ENCODE assay signal across 8 cellular contexts in genomic region chr19:19203012-19203856, GRCh38. TPM values are rescaled to one million over a fixed set of nuclear protein-coding genes. Genes with fewer than 3 reads are reported as not detected.
A peak's percentile ranks its signal among the peaks of the same experiment; 100 is the strongest.
DNase-seq lines count a peak whose midpoint lies in the region; TF ChIP-seq lines count a peak whose summit lies in the region.

Gene NR2C2AP (minus strand): TSS chr19:19203414. CDS start chr19:19203060, 354 bp downstream.

- TF ChIP-seq POLR2A in NB4 (IDR thresholded peaks at IDR 0.05; ENCODE audit: extremely low read depth, insufficient read length): peak; percentile 36

- peaks cover 6% of the 10 kb centered on the region for H3K36me3 ChIP-seq in H7 (replicated peaks; ENCODE audit: control insufficient read depth, insufficient read depth, low read length)
- H3K36me3 ChIP-seq in SK-N-SH (replicated peaks in 1 of 2; ENCODE audit: control insufficient read depth in 1 of 2, insufficient read depth in 2 of 2, low read length in 1 of 2): peaks cover 0 to 23% of the 10 kb centered on the region in 2 experiments
- H3K36me3 ChIP-seq in neutrophil: peaks cover 31% of the 10 kb centered on the region

- H3K9me3 Mint-ChIP-seq in activated naive CD4-positive, alpha-beta T cell treated with anti-CD3 and anti-CD28 coated beads, Interleukin-2, amount 10 ng/mL, durations not matched to agents 7 days and 5 days: peaks cover 12% of the 10 kb centered on the region

- H3K4me2 ChIP-seq in SK-N-SH: peak within 1 kb of the TSS; percentile 93

- peaks cover 0 to 11% of the 10 kb centered on the region in 2 experiments; a peak in 1 of 4 replicates for H3K4me1 ChIP-seq in SK-N-SH (ENCODE audit: control insufficient read depth in 1 of 2, insufficient read depth in 2 of 2, low read depth in 1 of 2, low read length in 1 of 2)
- H3K4me1 ChIP-seq in neutrophil (ENCODE audit: control insufficient read depth in 1 of 2, insufficient read depth in 1 of 2, low read depth in 1 of 2, low read length in 1 of 2): peaks cover 8 to 13% of the 10 kb centered on the region in 2 experiments

- H3K79me2 ChIP-seq in SK-N-SH (ENCODE audit: insufficient read depth): peaks cover 21% of the 10 kb centered on the region; the same call in 1 of the 2 replicates

- POLR2A ChIA-PET in SK-N-SH (lab: Yijun Ruan, JAX): interaction anchor here (0.6 to 1.7 kb wide), 4 partner anchors 9 to 105 kb away, joined by 3 to 10 read pairs (median 4); partner anchors contain the start of genes BORCS8, NCAN and RFXANK

- peak within 1 kb of the TSS; percentile 90 for H3K27ac Mint-ChIP-seq in activated naive CD4-positive, alpha-beta T cell treated with anti-CD3 and anti-CD28 coated beads, Interleukin-2, amount 10 ng/mL, durations not matched to agents 7 days and 5 days

- peaks cover 20% of the 10 kb centered on the region for H3K27me3 Mint-ChIP-seq in activated naive CD4-positive, alpha-beta T cell treated with anti-CD3 and anti-CD28 coated beads, Interleukin-2, amount 10 ng/mL, durations not matched to agents 7 days and 5 days

- TF ChIP-seq CTCF in NB4 (IDR thresholded peaks at IDR 0.05; ENCODE audit: low read depth, low read length) (no peak), SK-N-SH (IDR thresholded peaks at IDR 0.05) (no peak), neutrophil (IDR thresholded peaks at IDR 0.05) (peak; percentile 40)

- H4K20me1 ChIP-seq in SK-N-SH (ENCODE audit: insufficient read depth): no peaks in the 10 kb centered on the region

- H3K4me1 Mint-ChIP-seq in activated naive CD4-positive, alpha-beta T cell treated with anti-CD3 and anti-CD28 coated beads, Interleukin-2, amount 10 ng/mL, durations not matched to agents 7 days and 5 days: peaks cover 52% of the 10 kb centered on the region

- TF ChIP-seq EP300 in SK-N-SH (IDR thresholded peaks at IDR 0.05; ENCODE audit: borderline replicate concordance in 1 of 2, low read depth in 1 of 2, low read length in 1 of 2): no peak

- no peaks in the 10 kb centered on the region for H3K9me2 ChIP-seq in SK-N-SH

- peak within 1 kb of the TSS; percentile 81 for H3K4me3 ChIP-seq in H7 (ENCODE audit: insufficient read depth, low read depth, low read length)
- peak within 1 kb of the TSS; percentile 85 for H3K4me3 ChIP-seq in NB4 (ENCODE audit: low read depth, low read length)
- H3K4me3 ChIP-seq in SK-N-SH (ENCODE audit: low read depth in 2 of 2, low read length in 1 of 2): peak within 1 kb of the TSS; percentile 65 to 79
- peak within 1 kb of the TSS; percentile 79 to 86 for H3K4me3 ChIP-seq in neutrophil (ENCODE audit: low read depth in 1 of 2, low read length in 1 of 2)

- DNase-seq in DMS79 treated with DMSO at 0.1 percent for 48 hours (lab: John Stamatoyannopoulos, UW) (peak; percentile 85), H7 (peak; percentile 98), NB4 (ENCODE audit: low read depth) (peak; percentile 93), SK-N-SH (peak; percentile 98), foreskin melanocyte (peak; percentile 89), substantia nigra (lab: John Stamatoyannopoulos, UW) (peak; percentile 39 to 91 (median 81))
- DNase-seq in activated naive CD4-positive, alpha-beta T cell treated with anti-CD3 and anti-CD28 coated beads, Interleukin-2, amount 10 ng/mL, durations not matched to agents 7 days and 5 days: peak; percentile 95

- 4% methylated on average over 36 of the region's 60 CpGs for WGBS in SK-N-SH (ENCODE audit: low lambda C conversion rate)

- peaks cover 3% of the 10 kb centered on the region for H3F3A ChIP-seq in SK-N-SH (replicated peaks; ENCODE audit: insufficient read depth)

- H3K27me3 ChIP-seq in H7 (ENCODE audit: control insufficient read depth, insufficient read depth, low read length): peaks cover 29% of the 10 kb centered on the region
- H3K27me3 ChIP-seq in SK-N-SH (ENCODE audit: insufficient read depth): no peaks in the 10 kb centered on the region
- H3K27me3 ChIP-seq in neutrophil: peaks cover 37% of the 10 kb centered on the region

- no peak for TF ChIP-seq RAD21 in SK-N-SH (IDR thresholded peaks at IDR 0.05; ENCODE audit: low read length)

- H3K36me3 Mint-ChIP-seq in activated naive CD4-positive, alpha-beta T cell treated with anti-CD3 and anti-CD28 coated beads, Interleukin-2, amount 10 ng/mL, durations not matched to agents 7 days and 5 days: peaks cover 20% of the 10 kb centered on the region

- CTCF ChIA-PET in SK-N-SH (lab: Yijun Ruan, JAX): interaction anchor here (0.6 to 1.2 kb wide), 4 partner anchors 11 to 287 kb away, joined by 3 read pairs; partner anchors contain the start of genes BORCS8 and RFXANK
- CTCF ChIA-PET in activated naive CD4-positive, alpha-beta T cell treated with anti-CD3 and anti-CD28 coated beads, Interleukin-2, amount 10 ng/mL, durations not matched to agents 7 days and 5 days (lab: Charles Lee): interaction anchor here (0.7 kb wide), 1 partner anchor 29 kb away, joined by 3 read pairs; no protein-coding TSS in a partner anchor

- peak within 1 kb of the TSS; percentile 88 for H3K4me3 Mint-ChIP-seq in activated naive CD4-positive, alpha-beta T cell treated with anti-CD3 and anti-CD28 coated beads, Interleukin-2, amount 10 ng/mL, durations not matched to agents 7 days and 5 days

- peak within 1 kb of the TSS; percentile 78 for H2AFZ ChIP-seq in SK-N-SH (ENCODE audit: low read depth)

- peak within 1 kb of the TSS; percentile 88 for H3K9ac ChIP-seq in SK-N-SH

- H3K27ac ChIP-seq in SK-N-SH (ENCODE audit: low read depth in 2 of 2, low read length in 1 of 2): peak within 1 kb of the TSS; percentile 33 to 51; a peak in 3 of 4 replicates
- peak within 1 kb of the TSS; percentile 78 for H3K27ac ChIP-seq in neutrophil
- H3K27ac ChIP-seq in substantia nigra (ENCODE audit: low read depth, low read length, poor library complexity, severe bottlenecking): peak within 1 kb of the TSS; percentile 59

- H3K9me3 ChIP-seq in SK-N-SH (no peaks in the 10 kb centered on the region), neutrophil (no peaks in the 10 kb centered on the region)

TF ChIP-seq in SK-N-SH, 30 proteins besides CTCF, POLR2A, EP300 and RAD21 (continues in another document):
- TF ChIP-seq ELF1 (IDR thresholded peaks at IDR 0.05) (peak; percentile 79), CHD2 (IDR thresholded peaks at IDR 0.05; ENCODE audit: low read length, partially characterized antibody) (peak; percentile 33), TCF12 (IDR thresholded peaks at IDR 0.05) (no peak), GABPA (IDR thresholded peaks at IDR 0.05; ENCODE audit: low read depth) (peak; percentile 57), FOSL2 (IDR thresholded peaks at IDR 0.05; ENCODE audit: borderline replicate concordance, low read depth) (0 out of 2 replicates have a peak, but pooled peaks have one; percentile 0), TAF1 (IDR thresholded peaks at IDR 0.05; ENCODE audit: borderline replicate concordance, low read depth, low read length) (no peak; the same call in 1 of the 2 replicates), MEF2A (IDR thresholded peaks at IDR 0.05; ENCODE audit: borderline replicate concordance, low read depth) (no peak), PBX3 (IDR thresholded peaks at IDR 0.05) (peak; percentile 34; the same call in 1 of the 2 replicates), NFIC (IDR thresholded peaks at IDR 0.05; ENCODE audit: borderline replicate concordance) (no peak), ZBTB33 (IDR thresholded peaks at IDR 0.05; ENCODE audit: borderline replicate concordance, low read depth) (no peak), YY1 (IDR thresholded peaks at IDR 0.05; ENCODE audit: low read depth) (no peak), SIN3A (IDR thresholded peaks at IDR 0.05; ENCODE audit: borderline replicate concordance, low read depth, low read length) (0 out of 2 replicates have a peak, but pooled peaks have one; percentile 35), RCOR1 (IDR thresholded peaks at IDR 0.05; ENCODE audit: low read length) (no peak), JUND (IDR thresholded peaks at IDR 0.05) (no peak), RXRA (IDR thresholded peaks at IDR 0.05; ENCODE audit: borderline replicate concordance, low read depth) (no peak), GATA2 (CRISPR knock-in tag; IDR thresholded peaks at IDR 0.05) (no peak), RFX5 (IDR thresholded peaks at IDR 0.05; ENCODE audit: low read length) (no peak)
- TF ChIP-seq, protein P1, sequence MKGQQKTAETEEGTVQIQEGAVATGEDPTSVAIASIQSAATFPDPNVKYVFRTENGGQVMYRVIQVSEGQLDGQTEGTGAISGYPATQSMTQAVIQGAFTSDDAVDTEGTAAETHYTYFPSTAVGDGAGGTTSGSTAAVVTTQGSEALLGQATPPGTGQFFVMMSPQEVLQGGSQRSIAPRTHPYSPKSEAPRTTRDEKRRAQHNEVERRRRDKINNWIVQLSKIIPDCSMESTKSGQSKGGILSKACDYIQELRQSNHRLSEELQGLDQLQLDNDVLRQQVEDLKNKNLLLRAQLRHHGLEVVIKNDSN (IDR thresholded peaks at IDR 0.05; ENCODE audit: borderline replicate concordance, low read depth): peak; percentile 30; the same call in 1 of the 2 replicates

RNA-seq across cellular contexts. Expression of gene NR2C2AP, which starts in this region (rescaled TPM):
- 25.8 and 31.4 TPM in 2 replicates for total RNA-seq in H7 (2014; rRNA removed; shearing (Covaris generic))
- polyA plus RNA-seq in SK-N-SH (2012; rRNA removed): 21.2 and 21.9 TPM in 2 replicates
- polyA plus RNA-seq in SK-N-SH (2012; cell fraction: cytosol; rRNA removed): 14.0 and 17.5 TPM in 2 replicates
- 32.1 and 33.6 TPM in 2 replicates for polyA plus RNA-seq in SK-N-SH (2012; cell fraction: nucleus; rRNA removed)

Comparison
In these comparisons a context has a peak if more than half of its experiments do, and no peak if none do; other contexts are left out.
1. Peak in every context shown above with its lines: DNase-seq, H3K4me3 ChIP-seq and H3K27ac ChIP-seq.